Comparison of ENCODE assay signal across 1 cellular context in genomic region chr2:160753331-160753654, GRCh38.
TF ChIP-seq lines count a peak whose summit lies in the region.

No MANE protein-coding gene starts in this region.

TF ChIP-seq in HepG2, 621 proteins besides CTCF, POLR2A, EP300 and RAD21 (continued from another document):
- no peak for TF ChIP-seq ZNF609 (CRISPR knock-in tag; IDR thresholded peaks at IDR 0.05; ENCODE audit: borderline replicate concordance)
- no peak for TF ChIP-seq STAT6 (CRISPR knock-in tag; IDR thresholded peaks at IDR 0.05; ENCODE audit: borderline replicate concordance)
- no peak for TF ChIP-seq DNMT1 (CRISPR knock-in tag; IDR thresholded peaks at IDR 0.05)
- no peak for TF ChIP-seq AGO2 (optimal IDR thresholded peaks at IDR 0.05; ENCODE audit: low read depth, low read length)
- no peak for TF ChIP-seq TEF (CRISPR knock-in tag; IDR thresholded peaks at IDR 0.05)
- TF ChIP-seq ZFYVE20 (CRISPR knock-in tag; IDR thresholded peaks at IDR 0.05; ENCODE audit: borderline replicate concordance, low read depth): no peak
- no peak for TF ChIP-seq ZNF512 (CRISPR knock-in tag; IDR thresholded peaks at IDR 0.05)
- TF ChIP-seq HNF1A (IDR thresholded peaks at IDR 0.05; ENCODE audit: low read depth): no peak
- TF ChIP-seq HNF1A (CRISPR knock-in tag; IDR thresholded peaks at IDR 0.05; ENCODE audit: borderline replicate concordance): no peak
